Comparison of ENCODE assay signal across 17 cellular contexts in genomic region chr13:50006426-50007135, GRCh38. TPM values are rescaled to one million over a fixed set of nuclear protein-coding genes. Genes with fewer than 3 reads are reported as not detected.
DNase-seq lines count a peak whose midpoint lies in the region; ATAC-seq, FAIRE-seq and TF ChIP-seq lines count a peak whose summit lies in the region.
"Had no signal": no experiment of that assay in that cellular context is flagged by ENCODE, and none has a peak within 500 bp of the region (broad histone marks: within the 10 kb centered on the region; RNA-seq: fewer than 3 reads in every experiment).

No MANE protein-coding gene starts in this region.

- no peak for TF ChIP-seq EP300 in HepG2 (IDR thresholded peaks at IDR 0.05; ENCODE audit: low read depth in 2 of 2, low read length in 2 of 2)
- no peak for TF ChIP-seq EP300 in HepG2 (CRISPR knock-in tag; IDR thresholded peaks at IDR 0.05; ENCODE audit: borderline replicate concordance)

- H3K4me2 ChIP-seq in GM23248 (ENCODE audit: unreplicated experiment) (no peak overlapping the region), HepG2 (ENCODE audit: low read depth, low read length) (no peak overlapping the region), MM.1S (ENCODE audit: low read depth, low read length) (no peak overlapping the region)

- peaks cover 26% of the 10 kb centered on the region for H3K4me1 Mint-ChIP-seq in activated T-helper 1 cell treated with anti-CD3 and anti-CD28 coated beads, Interleukin-12 subunit alpha, Interleukin-12 subunit beta, Interleukin-2, Interleukin-4 antibody, amounts not matched to agents 30 ng/mL and 10 ng/mL and 1 ng/mL, durations not matched to agents 14 hours and 24 hours and 36 hours (ENCODE audit: low read depth)
- peaks cover 4% of the 10 kb centered on the region for H3K4me1 Mint-ChIP-seq in progenitor cell of endocrine pancreas (ENCODE audit: low read depth)

- H3K36me3 ChIP-seq in GM23248 (ENCODE audit: low read depth) (peaks cover 23% of the 10 kb centered on the region), HepG2 (replicated peaks in 1 of 2; ENCODE audit: control insufficient read depth in 1 of 2, insufficient read depth in 2 of 2, low read length in 2 of 2) (peaks cover 1 to 19% of the 10 kb centered on the region in 2 experiments; a peak in 4 of 5 replicates), MM.1S (replicated peaks; ENCODE audit: insufficient read depth, low read length) (no peaks in the 10 kb centered on the region)

- no peak overlapping the region for H3K4me3 Mint-ChIP-seq in activated T-helper 1 cell treated with anti-CD3 and anti-CD28 coated beads, Interleukin-12 subunit alpha, Interleukin-12 subunit beta, Interleukin-2, Interleukin-4 antibody, amounts not matched to agents 30 ng/mL and 10 ng/mL and 1 ng/mL, durations not matched to agents 14 hours and 24 hours and 36 hours
- no peak overlapping the region for H3K4me3 Mint-ChIP-seq in progenitor cell of endocrine pancreas (ENCODE audit: low read depth)
- H3K4me3 Mint-ChIP-seq: nephron, type B pancreatic cell had no signal

- ATAC-seq in HepG2, result no peak

- TF ChIP-seq RAD21 in HepG2 (CRISPR knock-in tag; IDR thresholded peaks at IDR 0.05), result no peak

- POLR2A ChIA-PET in HepG2 (lab: Yijun Ruan, JAX), result no interaction called here

- peaks cover 10% of the 10 kb centered on the region for H3F3A ChIP-seq in GM23248 (ENCODE audit: insufficient read depth)
- H3F3A ChIP-seq in MM.1S (ENCODE audit: insufficient read depth, low read length), result 0 out of 2 replicates have a peak, but pooled peaks cover 3% of the 10 kb centered on the region

- CTCF ChIA-PET in HepG2 (lab: Yijun Ruan, JAX; ENCODE audit: low intra/inter-chr PET ratio, low total read pairs), result no interaction called here

- no peaks in the 10 kb centered on the region for H3K9me2 ChIP-seq in GM23248 (ENCODE audit: insufficient read depth)
- H3K9me2 ChIP-seq in MM.1S (replicated peaks; ENCODE audit: insufficient read depth, low read length), result no peaks in the 10 kb centered on the region

- TF ChIP-seq CTCF in progenitor cell of endocrine pancreas (IDR thresholded peaks at IDR 0.05; ENCODE audit: unreplicated experiment) (no peak), HepG2 (CRISPR knock-in tag; IDR thresholded peaks at IDR 0.05) (no peak), MM.1S (IDR thresholded peaks at IDR 0.05; ENCODE audit: low read length) (no peak)

- H3K27ac Mint-ChIP-seq in activated T-helper 1 cell treated with anti-CD3 and anti-CD28 coated beads, Interleukin-12 subunit alpha, Interleukin-12 subunit beta, Interleukin-2, Interleukin-4 antibody, amounts not matched to agents 30 ng/mL and 10 ng/mL and 1 ng/mL, durations not matched to agents 14 hours and 24 hours and 36 hours, result peak overlapping the region; percentile 71
- peak overlapping the region; percentile 58 for H3K27ac Mint-ChIP-seq in progenitor cell of endocrine pancreas
- H3K27ac Mint-ChIP-seq: type B pancreatic cell had no signal

- H3K79me2 ChIP-seq in GM23248 (ENCODE audit: insufficient read depth) (peaks cover 99% of the 10 kb centered on the region), HepG2 (ENCODE audit: insufficient read depth, low read length) (peaks cover 16% of the 10 kb centered on the region), MM.1S (ENCODE audit: low read length) (no peaks in the 10 kb centered on the region)

- peaks cover 40% of the 10 kb centered on the region for H3K36me3 Mint-ChIP-seq in activated T-helper 1 cell treated with anti-CD3 and anti-CD28 coated beads, Interleukin-12 subunit alpha, Interleukin-12 subunit beta, Interleukin-2, Interleukin-4 antibody, amounts not matched to agents 30 ng/mL and 10 ng/mL and 1 ng/mL, durations not matched to agents 14 hours and 24 hours and 36 hours (ENCODE audit: low read depth)
- peaks cover 33% of the 10 kb centered on the region for H3K36me3 Mint-ChIP-seq in progenitor cell of endocrine pancreas (ENCODE audit: insufficient read depth)

- no peaks in the 10 kb centered on the region for H3K27me3 Mint-ChIP-seq in activated T-helper 1 cell treated with anti-CD3 and anti-CD28 coated beads, Interleukin-12 subunit alpha, Interleukin-12 subunit beta, Interleukin-2, Interleukin-4 antibody, amounts not matched to agents 30 ng/mL and 10 ng/mL and 1 ng/mL, durations not matched to agents 14 hours and 24 hours and 36 hours (ENCODE audit: insufficient read depth)
- H3K27me3 Mint-ChIP-seq in progenitor cell of endocrine pancreas, result no peaks in the 10 kb centered on the region
- H3K27me3 Mint-ChIP-seq: type B pancreatic cell had no signal

- H3K4me3 ChIP-seq in GM23248 (no peak overlapping the region), HepG2 (replicated peaks in 1 of 3; ENCODE audit: insufficient read depth in 1 of 3, low read depth in 2 of 3, low read length in 3 of 3) (no peak overlapping the region), MM.1S (ENCODE audit: low read length) (no peak overlapping the region)

- H3K9me3 ChIP-seq in GM23248 (ENCODE audit: low read depth) (no peaks in the 10 kb centered on the region), HepG2 (ENCODE audit: low read length) (no peaks in the 10 kb centered on the region), MM.1S (replicated peaks; ENCODE audit: insufficient read depth, low read length) (no peaks in the 10 kb centered on the region)

- no peaks in the 10 kb centered on the region for H3K27me3 ChIP-seq in GM23248 (replicated peaks; ENCODE audit: insufficient read depth)
- no peaks in the 10 kb centered on the region for H3K27me3 ChIP-seq in HepG2 (ENCODE audit: control insufficient read depth in 1 of 2, insufficient read depth in 2 of 2, low read length in 2 of 2)
- no peaks in the 10 kb centered on the region for H3K27me3 ChIP-seq in MM.1S (replicated peaks; ENCODE audit: insufficient read depth, low read length)

- H3K4me1 ChIP-seq in GM23248 (ENCODE audit: insufficient read depth) (peaks cover 3% of the 10 kb centered on the region; the same call in 1 of the 2 replicates), HepG2 (ENCODE audit: insufficient read depth, low read length) (0 out of 2 replicates have a peak, but pooled peaks cover 13% of the 10 kb centered on the region), MM.1S (ENCODE audit: low read length) (no peaks in the 10 kb centered on the region)

- no peak for FAIRE-seq in HepG2 (lab: Jason Lieb, UNC)
- FAIRE-seq: bronchial epithelial cell had no signal

- intact Hi-C loops in activated T-helper 1 cell treated with anti-CD3 and anti-CD28 coated beads, Interleukin-12 subunit alpha, Interleukin-12 subunit beta, Interleukin-2, Interleukin-4 antibody, amounts not matched to agents 30 ng/mL and 10 ng/mL and 1 ng/mL, durations not matched to agents 14 hours and 24 hours and 36 hours (cut with micrococcal nuclease), result no loop called here
- intact Hi-C loops in HepG2 (cut with micrococcal nuclease; ENCODE audit: unreplicated experiment), result no loop called here

- no peak overlapping the region for H3K9ac ChIP-seq in GM23248
- no peak overlapping the region for H3K9ac ChIP-seq in HepG2 (ENCODE audit: insufficient read depth, low read depth, low read length)
- no peak overlapping the region for H3K9ac ChIP-seq in MM.1S (ENCODE audit: low read length)

- H3K9me3 Mint-ChIP-seq in activated T-helper 1 cell treated with anti-CD3 and anti-CD28 coated beads, Interleukin-12 subunit alpha, Interleukin-12 subunit beta, Interleukin-2, Interleukin-4 antibody, amounts not matched to agents 30 ng/mL and 10 ng/mL and 1 ng/mL, durations not matched to agents 14 hours and 24 hours and 36 hours, result no peaks in the 10 kb centered on the region
- no peaks in the 10 kb centered on the region for H3K9me3 Mint-ChIP-seq in progenitor cell of endocrine pancreas (ENCODE audit: low read depth)
- H3K9me3 Mint-ChIP-seq: nephron, type B pancreatic cell had no signal

- DNase-seq in GM23248, result peak; percentile 36
- no peak for DNase-seq in activated T-helper 1 cell treated with anti-CD3 and anti-CD28 coated beads, Interleukin-12 subunit alpha, Interleukin-12 subunit beta, Interleukin-2, Interleukin-4 antibody, amounts not matched to agents 30 ng/mL and 10 ng/mL and 1 ng/mL, durations not matched to agents 14 hours and 24 hours and 36 hours (ENCODE audit: low spot score)
- DNase-seq in fibroblast of gingiva (ENCODE audit: low read depth), result peak; percentile 62
- DNase-seq in progenitor cell of endocrine pancreas (ENCODE audit: low spot score, unreplicated experiment), result no peak
- DNase-seq in NCI-H1436 (lab: John Stamatoyannopoulos, UW), result no peak
- DNase-seq in HepG2 (ENCODE audit: low spot score), result no peak
- DNase-seq in MM.1S, result no peak
- DNase-seq: activated CD4-positive, alpha-beta T cell treated with anti-CD3 and anti-CD28 coated beads for 4 hours; Karpas-422; NCI-H187; NCI-H69; retina; stimulated activated CD4-positive, alpha-beta T cell treated with anti-CD3 and anti-CD28 coated beads, Interleukin-1b, Interleukin-23, amount 100 ng/mL, for 48 hours had no signal

- no peak overlapping the region for H3K27ac ChIP-seq in GM23248
- H3K27ac ChIP-seq in HepG2 (ENCODE audit: extremely low read length, insufficient read depth, low read length), result no peak overlapping the region
- no peak overlapping the region for H3K27ac ChIP-seq in MM.1S (ENCODE audit: low read length)
- H3K27ac ChIP-seq: RWPE1 had no signal

- no peak for TF ChIP-seq POLR2A in HepG2 (IDR thresholded peaks at IDR 0.05; ENCODE audit: insufficient read depth in 1 of 2, low read depth in 2 of 2, low read length in 2 of 2)

- no TSS peak for BruUV-seq in HepG2 (replicated peaks; lab: Mats Ljungman, UMichigan)

- H2AFZ ChIP-seq in GM23248 (no peak overlapping the region), HepG2 (ENCODE audit: low read length) (no peak overlapping the region), MM.1S (ENCODE audit: low read length) (no peak overlapping the region)

- in situ Hi-C loops in GM23248 (cut with MboI), result no loop called here
- in situ Hi-C loops in HepG2 (cut with HindIII; ENCODE audit: extremely low pct_ligation_motif_present, low pct_unique_long_range_greater_than_20kb), result no loop called here

- H4K20me1 ChIP-seq in GM23248 (ENCODE audit: insufficient read depth), result no peaks in the 10 kb centered on the region
- no peaks in the 10 kb centered on the region for H4K20me1 ChIP-seq in HepG2 (ENCODE audit: insufficient read depth, low read length)
- H4K20me1 ChIP-seq in MM.1S (ENCODE audit: insufficient read depth, low read length), result no peaks in the 10 kb centered on the region

- WGBS in GM23248 (ENCODE audit: low coverage in 1 of 2, low lambda C conversion rate in 2 of 2, missing lambda C conversion rate in 2 of 2), 2 experiments, result 97 to 100% methylated on average over 7 of the region's 7 CpGs
- over 99% methylated on average over 7 of the region's 7 CpGs for WGBS in HepG2 (ENCODE audit: low lambda C conversion rate)

RNA-seq across cellular contexts. Expression of gene KCNRG, which starts 8.7 kb away (rescaled TPM):
- 0.97 TPM in 1 of 2 replicates, not detected in the other for total RNA-seq in GM23248 (2014; rRNA removed; shearing (Covaris generic))
- 0.15 and 0.30 TPM in 2 replicates for polyA plus RNA-seq in GM23248 (2016; fragmentation: Nextera tagmentation; extraction: Ambion mirVana)
- total RNA-seq in activated T-helper 1 cell treated with anti-CD3 and anti-CD28 coated beads, Interleukin-12 subunit alpha, Interleukin-12 subunit beta, Interleukin-2, Interleukin-4 antibody, amounts not matched to agents 30 ng/mL and 10 ng/mL and 1 ng/mL, durations not matched to agents 14 hours and 24 hours and 36 hours, result 0.34 and 0.86 TPM in 2 replicates
- total RNA-seq in progenitor cell of endocrine pancreas, result 1.3 and 2.2 TPM in 2 replicates
- total RNA-seq in HepG2 (2016; rRNA removed; fragmentation: Illumina TruSeq; extraction: Trizol), result 0.94 and 1.0 TPM in 2 replicates
- total RNA-seq in HepG2 (2016; cell fraction: cytosol; rRNA removed; fragmentation: Illumina TruSeq; extraction: Trizol; ENCODE audit: low read depth), result 0.26 TPM in 1 of 2 replicates, not detected in the other
- 0.69 and 1.00 TPM in 2 replicates for total RNA-seq in HepG2 (2016; cell fraction: insoluble cytoplasmic fraction; rRNA removed; fragmentation: Illumina TruSeq; extraction: Trizol)
- total RNA-seq in HepG2 (2016; cell fraction: membrane; rRNA removed; fragmentation: Illumina TruSeq; extraction: Trizol), result 0.46 and 0.62 TPM in 2 replicates
- total RNA-seq in HepG2 (2016; cell fraction: nucleus; rRNA removed; fragmentation: Illumina TruSeq; extraction: Trizol), result 0.59 and 0.60 TPM in 2 replicates
- 0.98 and 1.5 TPM in 2 replicates for polyA plus RNA-seq in HepG2 (2011; rRNA removed)
- polyA plus RNA-seq in HepG2 (2011; cell fraction: cytosol; rRNA removed), result 0.43 and 0.60 TPM in 2 replicates
- polyA plus RNA-seq in HepG2 (2011; cell fraction: nucleus; rRNA removed), result 0.50 and 0.66 TPM in 2 replicates
- polyA plus RNA-seq in HepG2 (2012), result 0.23 and 0.53 TPM in 2 replicates
- 0.23 and 0.28 TPM in 2 replicates for polyA plus RNA-seq in HepG2 (2016; cell fraction: cytosol; fragmentation: Illumina TruSeq; extraction: Trizol; ENCODE audit: low read depth)
- polyA plus RNA-seq in HepG2 (2016; cell fraction: insoluble cytoplasmic fraction; fragmentation: Illumina TruSeq; extraction: Trizol; ENCODE audit: low read depth), result 0.28 and 0.70 TPM in 2 replicates
- polyA plus RNA-seq in HepG2 (2016; cell fraction: membrane; fragmentation: Illumina TruSeq; extraction: Trizol; ENCODE audit: low read depth), result 0.38 and 0.57 TPM in 2 replicates
- 0.92 and 1.1 TPM in 2 replicates for polyA plus RNA-seq in HepG2 (2016; cell fraction: nucleus; fragmentation: Illumina TruSeq; extraction: Trizol; ENCODE audit: insufficient read depth, low read depth)
- 1.6 and 3.4 TPM in 2 replicates for polyA minus RNA-seq in HepG2 (2011; rRNA and poly(A)+ RNA removed; ENCODE audit: low replicate concordance)
- 0.79 and 0.97 TPM in 2 replicates for polyA minus RNA-seq in HepG2 (2011; cell fraction: cytosol; rRNA and poly(A)+ RNA removed)
- 6.3 and 7.2 TPM in 2 replicates for polyA minus RNA-seq in HepG2 (2011; cell fraction: nucleus; rRNA and poly(A)+ RNA removed)

RNA-seq across cellular contexts. Expression of gene TRIM13, which starts 9.7 kb away (rescaled TPM):
- total RNA-seq in GM23248 (2014; rRNA removed; shearing (Covaris generic)), result 20.2 and 22.3 TPM in 2 replicates
- 24.0 and 24.3 TPM in 2 replicates for polyA plus RNA-seq in GM23248 (2016; fragmentation: Nextera tagmentation; extraction: Ambion mirVana)
- 14.7 and 16.5 TPM in 2 replicates for total RNA-seq in activated T-helper 1 cell treated with anti-CD3 and anti-CD28 coated beads, Interleukin-12 subunit alpha, Interleukin-12 subunit beta, Interleukin-2, Interleukin-4 antibody, amounts not matched to agents 30 ng/mL and 10 ng/mL and 1 ng/mL, durations not matched to agents 14 hours and 24 hours and 36 hours
- total RNA-seq in progenitor cell of endocrine pancreas, result 49.1 and 51.6 TPM in 2 replicates
- total RNA-seq in HepG2 (2016; rRNA removed; fragmentation: Illumina TruSeq; extraction: Trizol), result 18.8 and 22.0 TPM in 2 replicates
- 3.8 and 4.1 TPM in 2 replicates for total RNA-seq in HepG2 (2016; cell fraction: cytosol; rRNA removed; fragmentation: Illumina TruSeq; extraction: Trizol; ENCODE audit: low read depth)
- total RNA-seq in HepG2 (2016; cell fraction: insoluble cytoplasmic fraction; rRNA removed; fragmentation: Illumina TruSeq; extraction: Trizol), result 17.5 and 19.2 TPM in 2 replicates
- 9.3 and 10.2 TPM in 2 replicates for total RNA-seq in HepG2 (2016; cell fraction: membrane; rRNA removed; fragmentation: Illumina TruSeq; extraction: Trizol)
- total RNA-seq in HepG2 (2016; cell fraction: nucleus; rRNA removed; fragmentation: Illumina TruSeq; extraction: Trizol), result 27.0 and 27.5 TPM in 2 replicates
- polyA plus RNA-seq in HepG2 (2011; rRNA removed), result 22.5 and 24.4 TPM in 2 replicates
- polyA plus RNA-seq in HepG2 (2011; cell fraction: cytosol; rRNA removed), result 8.9 and 14.0 TPM in 2 replicates
- polyA plus RNA-seq in HepG2 (2011; cell fraction: nucleus; rRNA removed), result 21.8 and 30.3 TPM in 2 replicates
- polyA plus RNA-seq in HepG2 (2012), result 23.7 and 25.7 TPM in 2 replicates
- 4.4 and 5.2 TPM in 2 replicates for polyA plus RNA-seq in HepG2 (2016; cell fraction: cytosol; fragmentation: Illumina TruSeq; extraction: Trizol; ENCODE audit: low read depth)
- polyA plus RNA-seq in HepG2 (2016; cell fraction: insoluble cytoplasmic fraction; fragmentation: Illumina TruSeq; extraction: Trizol; ENCODE audit: low read depth), result 14.1 and 15.8 TPM in 2 replicates
- polyA plus RNA-seq in HepG2 (2016; cell fraction: membrane; fragmentation: Illumina TruSeq; extraction: Trizol; ENCODE audit: low read depth), result 9.0 and 9.8 TPM in 2 replicates
- polyA plus RNA-seq in HepG2 (2016; cell fraction: nucleus; fragmentation: Illumina TruSeq; extraction: Trizol; ENCODE audit: insufficient read depth, low read depth), result 60.4 and 60.6 TPM in 2 replicates
- polyA minus RNA-seq in HepG2 (2011; rRNA and poly(A)+ RNA removed; ENCODE audit: low replicate concordance), result 7.9 TPM in 2 replicates
- polyA minus RNA-seq in HepG2 (2011; cell fraction: cytosol; rRNA and poly(A)+ RNA removed), result 8.6 and 10.7 TPM in 2 replicates
- 11.3 and 14.4 TPM in 2 replicates for polyA minus RNA-seq in HepG2 (2011; cell fraction: nucleus; rRNA and poly(A)+ RNA removed)

Comparison
In these comparisons a context has a peak if more than half of its experiments do, and no peak if none do; other contexts are left out.
1. DNase-seq: peak in GM23248 (single experiment) and fibroblast of gingiva (single experiment); none in activated T-helper 1 cell treated with anti-CD3 and anti-CD28 coated beads, Interleukin-12 subunit alpha, Interleukin-12 subunit beta, Interleukin-2, Interleukin-4 antibody, amounts not matched to agents 30 ng/mL and 10 ng/mL and 1 ng/mL, durations not matched to agents 14 hours and 24 hours and 36 hours (single experiment), progenitor cell of endocrine pancreas (single experiment), NCI-H1436 (single experiment), HepG2 (single experiment) and MM.1S (single experiment).